ENCODE assay signal across 1 cellular context in genomic region chr7:876077-876971, GRCh38.
TF ChIP-seq lines count a peak whose summit lies in the region.

TSS of gene GET4 (plus strand) at chr7:876554. CDS start at chr7:876646, 92 bp downstream.

TF ChIP-seq in K562, 482 proteins besides CTCF, POLR2A, EP300 and RAD21 (continued from another document and continues in another):
- TF ChIP-seq RERE (CRISPR knock-in tag; IDR thresholded peaks at IDR 0.05; ENCODE audit: borderline replicate concordance) (peak; percentile 81; the same call in 1 of the 2 replicates), MEF2D (tag; conservative IDR thresholded peaks at IDR 0.05; ENCODE audit: low read depth) (no peak), GABPB1 (CRISPR knock-in tag; IDR thresholded peaks at IDR 0.05) (peak; percentile 88; the same call in 1 of the 2 replicates), TBP (optimal IDR thresholded peaks at IDR 0.05; ENCODE audit: low read depth, low read length) (peak; percentile 71), TRIM28 (IDR thresholded peaks at IDR 0.05) (no peak; the same call in 1 of the 2 replicates), KDM5B (IDR thresholded peaks at IDR 0.05; ENCODE audit: insufficient replicate concordance, low read depth, low read length) (peak; percentile 69), NRF1 (conservative IDR thresholded peaks at IDR 0.05 in 1 of 2, IDR thresholded peaks at IDR 0.05 in 1 of 2) (peak; percentile 46 to 72), ZNF655 (CRISPR knock-in tag; IDR thresholded peaks at IDR 0.05) (no peak), SRF (CRISPR knock-in tag; IDR thresholded peaks at IDR 0.05) (peak in 1 of 2 experiments; percentile 47; a peak in 1 of 4 replicates), ZNF511 (CRISPR knock-in tag; IDR thresholded peaks at IDR 0.05) (peak; percentile 98), REST (CRISPR knock-in tag; IDR thresholded peaks at IDR 0.05; ENCODE audit: low read depth) (peak; percentile 62; the same call in 1 of the 2 replicates), KLF16 (IDR thresholded peaks at IDR 0.05) (peak; percentile 88), ZNF583 (CRISPR knock-in tag; IDR thresholded peaks at IDR 0.05) (0 out of 2 replicates have a peak, but pooled peaks have one; percentile 25), CTBP1 (IDR thresholded peaks at IDR 0.05; ENCODE audit: borderline replicate concordance) (peak; percentile 97), RBM17 (IDR thresholded peaks at IDR 0.05; ENCODE audit: borderline replicate concordance, low read depth, low read length) (no peak), NR2C2 (CRISPR knock-in tag; IDR thresholded peaks at IDR 0.05) (peak; percentile 67; the same call in 1 of the 2 replicates), NR2C2 (tag; IDR thresholded peaks at IDR 0.05) (peak; percentile 88), GMEB1 (CRISPR knock-in tag; IDR thresholded peaks at IDR 0.05) (peak; percentile 90), CBFA2T2 (conservative IDR thresholded peaks at IDR 0.05) (peak; percentile 87), SAP30 (IDR thresholded peaks at IDR 0.05; ENCODE audit: borderline replicate concordance, insufficient read depth, low read depth, low read length, poor library complexity, severe bottlenecking) (peak; percentile 33), ARID3A (IDR thresholded peaks at IDR 0.05; ENCODE audit: borderline replicate concordance, low read depth, low read length) (no peak), GATAD2B (IDR thresholded peaks at IDR 0.05; ENCODE audit: borderline replicate concordance) (no peak; the same call in none of the 2 replicates), E2F1 (CRISPR knock-in tag; IDR thresholded peaks at IDR 0.05) (peak; percentile 99), CHD1 (IDR thresholded peaks at IDR 0.05; ENCODE audit: low read length) (peak; percentile 33), MEF2A (IDR thresholded peaks at IDR 0.05; ENCODE audit: control insufficient read depth, low read depth, low read length) (no peak), CBX1 (IDR thresholded peaks at IDR 0.05; ENCODE audit: low read depth) (peak; percentile 99), HDGF (IDR thresholded peaks at IDR 0.05) (no peak), FOS (IDR thresholded peaks at IDR 0.05; ENCODE audit: extremely low read depth, insufficient read length) (peak; percentile 96), JUN (IDR thresholded peaks at IDR 0.05; ENCODE audit: borderline replicate concordance, low read depth, low read length) (peak; percentile 95; the same call in 1 of the 2 replicates), JUN (CRISPR knock-in tag; IDR thresholded peaks at IDR 0.05; ENCODE audit: borderline replicate concordance) (peak; percentile 79; the same call in 1 of the 2 replicates), PHF8 (IDR thresholded peaks at IDR 0.05; ENCODE audit: borderline replicate concordance, low read length) (peak; percentile 72; the same call in 1 of the 2 replicates), KLF13 (tag; IDR thresholded peaks at IDR 0.05; ENCODE audit: borderline replicate concordance, low read depth) (no peak), ESRRB (CRISPR knock-in tag; IDR thresholded peaks at IDR 0.05; ENCODE audit: borderline replicate concordance) (no peak), JUND (IDR thresholded peaks at IDR 0.05; ENCODE audit: borderline replicate concordance, low read depth, low read length) (0 out of 2 replicates have a peak, but pooled peaks have one; percentile 1), JUND (tag; IDR thresholded peaks at IDR 0.05; ENCODE audit: borderline replicate concordance, low read depth, low read length) (no peak; the same call in 2 of the 3 replicates), ZKSCAN3 (CRISPR knock-in tag; IDR thresholded peaks at IDR 0.05) (no peak), DPF2 (IDR thresholded peaks at IDR 0.05) (0 out of 2 replicates have a peak, but pooled peaks have one; percentile 4), RBM22 (IDR thresholded peaks at IDR 0.05; ENCODE audit: low read depth, low read length, poor library complexity, severe bottlenecking) (peak; percentile 71), TAF1 (IDR thresholded peaks at IDR 0.05; ENCODE audit: control insufficient read depth, extremely low read depth, insufficient read depth, low read length, severe bottlenecking) (peak; percentile 67), ATF2 (CRISPR knock-in tag; IDR thresholded peaks at IDR 0.05) (peak; percentile 85), PREB (CRISPR knock-in tag; IDR thresholded peaks at IDR 0.05) (peak; percentile 94; the same call in 1 of the 2 replicates), POLR2H (tag; IDR thresholded peaks at IDR 0.05; ENCODE audit: low read depth) (peak; percentile 55), TEAD1 (CRISPR knock-in tag; IDR thresholded peaks at IDR 0.05) (peak; percentile 25 to 82; a peak in 3 of 4 replicates), ZBTB1 (CRISPR knock-in tag; IDR thresholded peaks at IDR 0.05; ENCODE audit: borderline replicate concordance, low read depth) (peak; percentile 89; the same call in 1 of the 2 replicates)
